Comparison of ENCODE assay signal across 1 cellular context in the genomic region with DNA sequence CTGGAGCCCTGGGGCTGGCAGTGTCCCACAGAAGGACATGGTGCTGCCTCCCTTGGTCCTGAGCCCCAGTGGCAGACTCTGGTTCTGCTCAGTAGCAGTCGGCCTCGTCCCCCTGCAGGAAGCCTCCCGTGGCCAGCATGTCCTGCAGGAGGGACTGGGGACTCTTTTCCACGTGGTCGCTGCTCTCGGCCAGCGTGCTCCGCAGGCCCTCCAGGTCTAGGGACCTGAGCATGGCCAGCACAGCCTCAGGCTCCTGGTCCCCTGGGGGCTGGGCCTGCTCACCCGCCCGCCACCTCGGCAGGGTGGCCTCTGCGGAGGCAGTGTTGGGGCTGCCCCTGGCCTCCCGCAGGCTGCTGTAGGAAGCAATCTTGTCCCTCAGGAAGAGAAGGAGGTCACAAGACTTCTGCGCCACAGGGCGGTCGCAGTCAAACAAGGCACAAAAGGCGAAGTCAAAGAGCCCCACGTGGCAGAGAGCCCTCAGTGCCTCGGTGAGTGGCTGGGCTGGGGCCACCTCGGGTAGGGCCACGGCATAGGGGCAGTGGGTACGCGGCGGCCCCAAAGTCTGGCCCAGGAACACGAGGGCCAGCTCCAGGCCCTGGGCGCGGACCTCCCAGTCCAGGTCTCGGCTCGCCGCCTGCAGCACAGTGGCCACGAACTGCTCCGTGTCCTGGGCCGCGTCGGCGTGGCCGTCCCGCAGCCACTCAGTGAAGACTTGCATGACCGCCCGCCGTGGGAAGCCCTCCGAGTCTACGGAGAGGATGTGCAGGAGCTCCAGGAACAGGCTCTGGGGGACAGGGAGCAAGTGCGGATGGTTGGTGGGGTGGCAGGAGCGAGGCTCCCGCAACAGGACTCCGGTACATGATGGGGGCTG.
TF ChIP-seq lines count a peak whose summit lies in the region.

No MANE protein-coding gene starts in this region.

TF ChIP-seq in GM12878, 131 proteins besides CTCF, POLR2A, EP300 and RAD21:
- TF ChIP-seq IRF4 (IDR thresholded peaks at IDR 0.05; ENCODE audit: low read depth, low read length) (no peak), BRCA1 (IDR thresholded peaks at IDR 0.05; ENCODE audit: low read depth, low read length) (no peak), LARP7 (IDR thresholded peaks at IDR 0.05) (no peak)
- TF ChIP-seq, protein P1, sequence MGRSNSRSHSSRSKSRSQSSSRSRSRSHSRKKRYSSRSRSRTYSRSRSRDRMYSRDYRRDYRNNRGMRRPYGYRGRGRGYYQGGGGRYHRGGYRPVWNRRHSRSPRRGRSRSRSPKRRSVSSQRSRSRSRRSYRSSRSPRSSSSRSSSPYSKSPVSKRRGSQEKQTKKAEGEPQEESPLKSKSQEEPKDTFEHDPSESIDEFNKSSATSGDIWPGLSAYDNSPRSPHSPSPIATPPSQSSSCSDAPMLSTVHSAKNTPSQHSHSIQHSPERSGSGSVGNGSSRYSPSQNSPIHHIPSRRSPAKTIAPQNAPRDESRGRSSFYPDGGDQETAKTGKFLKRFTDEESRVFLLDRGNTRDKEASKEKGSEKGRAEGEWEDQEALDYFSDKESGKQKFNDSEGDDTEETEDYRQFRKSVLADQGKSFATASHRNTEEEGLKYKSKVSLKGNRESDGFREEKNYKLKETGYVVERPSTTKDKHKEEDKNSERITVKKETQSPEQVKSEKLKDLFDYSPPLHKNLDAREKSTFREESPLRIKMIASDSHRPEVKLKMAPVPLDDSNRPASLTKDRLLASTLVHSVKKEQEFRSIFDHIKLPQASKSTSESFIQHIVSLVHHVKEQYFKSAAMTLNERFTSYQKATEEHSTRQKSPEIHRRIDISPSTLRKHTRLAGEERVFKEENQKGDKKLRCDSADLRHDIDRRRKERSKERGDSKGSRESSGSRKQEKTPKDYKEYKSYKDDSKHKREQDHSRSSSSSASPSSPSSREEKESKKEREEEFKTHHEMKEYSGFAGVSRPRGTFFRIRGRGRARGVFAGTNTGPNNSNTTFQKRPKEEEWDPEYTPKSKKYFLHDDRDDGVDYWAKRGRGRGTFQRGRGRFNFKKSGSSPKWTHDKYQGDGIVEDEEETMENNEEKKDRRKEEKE (IDR thresholded peaks at IDR 0.05): no peak
